Comparison of ENCODE assay signal across 8 cellular contexts in genomic region chr4:140150886-140151699, GRCh38. TPM values are rescaled to one million over a fixed set of nuclear protein-coding genes. Genes with fewer than 3 reads are reported as not detected.
DNase-seq lines count a peak whose midpoint lies in the region; ATAC-seq and TF ChIP-seq lines count a peak whose summit lies in the region.

No MANE protein-coding gene starts in this region.

- TF ChIP-seq CTCF in type B pancreatic cell (conservative IDR thresholded peaks at IDR 0.05) = no peak

- H3K9me3 Mint-ChIP-seq in type B pancreatic cell = no peaks in the 10 kb centered on the region

- H3K27me3 Mint-ChIP-seq in type B pancreatic cell = no peaks in the 10 kb centered on the region

- DNase-seq in NCI-H2081 (lab: John Stamatoyannopoulos, UW) (peak; percentile 85 to 90), NCI-H2081 treated with DMSO at 0.1 percent for 48 hours (lab: John Stamatoyannopoulos, UW) (no peak), NCI-H1436 treated with DMSO at 0.1 percent for 48 hours (lab: John Stamatoyannopoulos, UW) (peak; percentile 22), T follicular helper cell (ENCODE audit: low read depth) (peak; percentile 55), amniotic epithelial cell (ENCODE audit: low read depth) (peak; percentile 97), Right ventricle myocardium superior (peak; percentile 91), occipital lobe (lab: John Stamatoyannopoulos, UW) (peak; percentile 81), type B pancreatic cell (ENCODE audit: extremely low spot score, unreplicated experiment) (peak; percentile 91)

- intact Hi-C loops in Right ventricle myocardium superior (cut with DNase I) = loop anchor here (5.0 to 10.0 kb wide), 4 partner anchors 54 to 416 kb away; no protein-coding TSS in a partner anchor

- ATAC-seq in Right ventricle myocardium superior (ENCODE audit: poor library complexity) = peak; percentile 75

- peak overlapping the region; percentile 99 for H3K4me3 Mint-ChIP-seq in type B pancreatic cell

- H3K4me1 Mint-ChIP-seq in type B pancreatic cell (ENCODE audit: unreplicated experiment) = peaks cover 27% of the 10 kb centered on the region

- H3K36me3 Mint-ChIP-seq in type B pancreatic cell = no peaks in the 10 kb centered on the region

- peak overlapping the region; percentile 97 for H3K27ac Mint-ChIP-seq in type B pancreatic cell

RNA-seq across cellular contexts. Expression of gene MAML3, which starts 2.9 kb away (rescaled TPM):
- total RNA-seq in Right ventricle myocardium superior (2.4 TPM), occipital lobe (4.4 TPM), type B pancreatic cell (ENCODE audit: low replicate concordance) (21.8 and 26.9 TPM in 2 replicates)
